In genomic region chr1:109112056-109112651, GRCh38 we compare ENCODE assay signal across 8 cellular contexts. TPM values are rescaled to one million over a fixed set of nuclear protein-coding genes. Genes with fewer than 3 reads are reported as not detected.
DNase-seq lines count a peak whose midpoint lies in the region; ATAC-seq, FAIRE-seq and TF ChIP-seq lines count a peak whose summit lies in the region.

No MANE protein-coding gene starts in this region.

- in situ Hi-C loops in GM12878 (cut with MboI), result no loop called here

- H3K27ac ChIP-seq in GM12878 (ENCODE audit: control insufficient read depth, insufficient read depth) (no peak overlapping the region), kidney (ENCODE audit: low read depth in 2 of 2, low read length in 2 of 2) (no peak overlapping the region), tibial nerve (peak overlapping the region in 2 of 4 donors; percentile 18 to 65)

- RAD21 ChIA-PET in GM12878 (lab: Charles Lee; ENCODE audit: unreplicated experiment), result interaction anchor here (0.8 to 2.6 kb wide), 9 partner anchors 12 to 286 kb away, joined by 3 to 11 read pairs (median 4); partner anchors contain the start of genes TAF13 and TMEM167B

- TF ChIP-seq CTCF in LNCaP clone FGC (IDR thresholded peaks at IDR 0.05; ENCODE audit: control insufficient read depth, extremely low read depth, insufficient read depth) (peak; percentile 58), GM12878 (IDR thresholded peaks at IDR 0.05 in 2 of 3, conservative IDR thresholded peaks at IDR 0.05 in 1 of 3; ENCODE audit: control insufficient read depth in 2 of 3, extremely low read depth in 1 of 3, insufficient read depth in 1 of 3, low read depth in 3 of 3, low read length in 3 of 3) (peak; percentile 44 to 67 (median 56); a peak in 5 of 6 replicates), kidney (IDR thresholded peaks at IDR 0.05; ENCODE audit: borderline replicate concordance, extremely low read depth, insufficient read depth) (peak; percentile 1), tibial nerve (IDR thresholded peaks at IDR 0.05) (no peak)

- no peak for TF ChIP-seq POLR2A in GM12891 (IDR thresholded peaks at IDR 0.05; ENCODE audit: low read depth, low read length)
- no peak for TF ChIP-seq POLR2A in GM12878 (IDR thresholded peaks at IDR 0.05; ENCODE audit: low read depth, low read length)
- no peak for TF ChIP-seq POLR2A in tibial nerve (IDR thresholded peaks at IDR 0.05)

- H3K4me1 ChIP-seq in GM12878 (ENCODE audit: control insufficient read depth, insufficient read depth, low read length) (peaks cover 15% of the 10 kb centered on the region), kidney (ENCODE audit: control insufficient read depth in 1 of 2, insufficient read depth in 1 of 2, low read depth in 1 of 2, low read length in 2 of 2) (peaks cover 6 to 13% of the 10 kb centered on the region in 2 donors), tibial nerve (peaks cover 0 to 27% (median 16%) of the 10 kb centered on the region in 4 donors)

- no peak overlapping the region for H3K9ac ChIP-seq in GM12878 (ENCODE audit: control insufficient read depth, insufficient read depth, low read length)
- no peak overlapping the region for H3K9ac ChIP-seq in kidney (ENCODE audit: low read length in 2 of 2)

- peak; percentile 52 for DNase-seq in Ammon's horn (ENCODE audit: low spot score)
- no peak for DNase-seq in GM12891 (ENCODE audit: insufficient read length, low spot score)
- no peak for DNase-seq in LNCaP clone FGC (ENCODE audit: low read depth)
- no peak for DNase-seq in GM12878 (ENCODE audit: low read depth, low spot score)
- DNase-seq in kidney, result no peak
- no peak for DNase-seq in tibial nerve (ENCODE audit: low spot score in 2 of 2)
- no peak for DNase-seq in effector CD4-positive, alpha-beta T cell

- H2AFZ ChIP-seq in GM12878 (ENCODE audit: control insufficient read depth, low read depth, low read length), result peak overlapping the region; percentile 83

- peak overlapping the region; percentile 86 for H3K4me2 ChIP-seq in GM12878 (ENCODE audit: control insufficient read depth, insufficient read depth)

- CTCF ChIA-PET in GM12878 (lab: Yijun Ruan, JAX), result interaction anchor here (0.6 to 8.3 kb wide), 32 partner anchors 10 to 421 kb away, joined by 3 to 57 read pairs (median 4); partner anchors contain the start of genes PRPF38B and TMEM167B

- TF ChIP-seq RAD21 in GM12878 (IDR thresholded peaks at IDR 0.05; ENCODE audit: insufficient read depth, low read depth, low read length), result peak; percentile 81

- intact Hi-C loops in GM12878 (cut with micrococcal nuclease; ENCODE audit: unreplicated experiment), result loop anchor here (1.0 to 10.0 kb wide), 9 partner anchors 12 to 284 kb away; partner anchors contain the start of genes CLCC1, SORT1 and WDR47
- intact Hi-C loops in kidney (cut with DNase I), result no loop called here

- no peak for FAIRE-seq in GM12891 (lab: Jason Lieb, UNC)
- peak; percentile 92 for FAIRE-seq in GM12878 (lab: Jason Lieb, UNC)
- FAIRE-seq in kidney (lab: Jason Lieb, UNC), result no peak

- TF ChIP-seq EP300 in GM12878 (IDR thresholded peaks at IDR 0.05; ENCODE audit: borderline replicate concordance in 1 of 2, control insufficient read depth in 1 of 2, low read depth in 2 of 2, low read length in 2 of 2) (no peak), tibial nerve (IDR thresholded peaks at IDR 0.05) (no peak)

- ATAC-seq in GM12878, result peak; percentile 72
- no peak for ATAC-seq in GM18520 (IDR thresholded peaks at IDR 0.05; ENCODE audit: unreplicated experiment)

- BruUV-seq in GM12878 (replicated peaks; lab: Mats Ljungman, UMichigan), result no TSS peak

- H3K27me3 ChIP-seq in GM12878 (replicated peaks in 1 of 2; ENCODE audit: control insufficient read depth in 2 of 2, insufficient read depth in 2 of 2, low read length in 1 of 2), result peaks cover 8 to 11% of the 10 kb centered on the region in 2 experiments
- peaks cover 0 to 23% of the 10 kb centered on the region in 2 donors for H3K27me3 ChIP-seq in tibial nerve

- WGBS in GM12878 (ENCODE audit: insufficient coverage, insufficient replicate concordance, low lambda C conversion rate, missing lambda C conversion rate), result 34% methylated on average over 10 of the region's 10 CpGs
- 30 to 31% methylated on average over 10 of the region's 10 CpGs for WGBS in tibial nerve, 2 donors

- SMC1A ChIA-PET in GM12878 (lab: Charles Lee; ENCODE audit: uncharacterized antibody, unreplicated experiment), result interaction anchor here (0.7 to 4.6 kb wide), 9 partner anchors 9 to 283 kb away, joined by 3 to 33 read pairs (median 4); partner anchors contain the start of gene WDR47

- no peaks in the 10 kb centered on the region for H4K20me1 ChIP-seq in GM12878 (ENCODE audit: control insufficient read depth, insufficient read depth)

- POLR2A ChIA-PET in GM12878 (lab: Charles Lee), result interaction anchor here (1.9 to 3.7 kb wide), 2 partner anchors 9 to 12 kb away, joined by 4 to 25 read pairs; no protein-coding TSS in a partner anchor

- H3K79me2 ChIP-seq in GM12878 (ENCODE audit: control insufficient read depth, insufficient read depth, low read length), result no peaks in the 10 kb centered on the region

- H3K36me3 ChIP-seq in GM12878 (ENCODE audit: control insufficient read depth in 2 of 2, insufficient read depth in 2 of 2, low read length in 1 of 2), result no peaks in the 10 kb centered on the region
- no peaks in the 10 kb centered on the region for H3K36me3 ChIP-seq in kidney (ENCODE audit: control insufficient read depth in 1 of 2, insufficient read depth in 2 of 2, low read length in 2 of 2)
- no peaks in the 10 kb centered on the region for H3K36me3 ChIP-seq in tibial nerve

- no peaks in the 10 kb centered on the region for H3K9me3 ChIP-seq in GM12878 (replicated peaks; ENCODE audit: control insufficient read depth, insufficient read depth, low read length)
- H3K9me3 ChIP-seq in kidney (ENCODE audit: control insufficient read depth in 1 of 2, low read length in 2 of 2), result no peaks in the 10 kb centered on the region
- H3K9me3 ChIP-seq in tibial nerve, result no peaks in the 10 kb centered on the region

- H3K4me3 ChIP-seq in LNCaP clone FGC (ENCODE audit: low read depth, low read length), result no peak overlapping the region
- H3K4me3 ChIP-seq in GM12878, result peak overlapping the region; percentile 45; the same call in 1 of the 2 replicates
- peak overlapping the region in 1 of 2 donors; percentile 32 for H3K4me3 ChIP-seq in kidney (ENCODE audit: low read length in 2 of 2)
- peak overlapping the region in 3 of 4 donors; percentile 2 to 52 (median 33) for H3K4me3 ChIP-seq in tibial nerve

RNA-seq across cellular contexts. Expression of gene ELAPOR1, which starts 1.8 kb away (rescaled TPM):
- 0.04 TPM for polyA plus RNA-seq in GM12891 (2012; ENCODE audit: low read depth, missing spikeins)
- 0.56 and 1.3 TPM in 2 replicates for total RNA-seq in GM12878 (2013; cell fraction: nucleolus; rRNA removed)
- total RNA-seq in GM12878 (2014; rRNA removed), result 0.05 TPM in 1 of 2 replicates, not detected in the other
- 0.05 and 0.18 TPM in 2 replicates for total RNA-seq in GM12878 (2014; rRNA removed; fragmentation: Illumina TruSeq; extraction: Trizol)
- total RNA-seq in GM12878 (2021), result 0.21 TPM in 1 of 2 replicates, not detected in the other
- not detected for polyA plus RNA-seq in GM12878 (2011; ENCODE audit: low read depth)
- 1.2 and 2.1 TPM in 2 replicates for polyA plus RNA-seq in GM12878 (2011; rRNA removed)
- 2.2 and 2.8 TPM in 2 replicates for polyA plus RNA-seq in GM12878 (2011; cell fraction: cytosol; rRNA removed)
- polyA plus RNA-seq in GM12878 (2011; cell fraction: nucleus; rRNA removed), result 4.0 and 5.8 TPM in 2 replicates
- 0.08 TPM in 1 of 2 replicates, not detected in the other for polyA plus RNA-seq in GM12878 (2012)
- 0.07 and 0.10 TPM in 2 replicates for polyA plus RNA-seq in GM12878 (2014; fragmentation: Illumina TruSeq; extraction: Trizol)
- under 1 TPM; 0.04 to 0.24 TPM for polyA plus RNA-seq in GM12878 (2014; fragmentation: Nextera tagmentation; extraction: Ambion mirVana)
- 0.05 and 0.06 TPM in 2 replicates for polyA plus RNA-seq in GM12878 (2014; rRNA removed)
- under 1 TPM in 1 of 2 experiments, not detected in 1; 0.47 TPM for polyA plus RNA-seq in GM12878 (2016; fragmentation: Nextera tagmentation; extraction: Ambion mirVana)
- 2.7 and 3.7 TPM in 2 replicates for polyA minus RNA-seq in GM12878 (2011; rRNA and poly(A)+ RNA removed)
- polyA minus RNA-seq in GM12878 (2011; cell fraction: cytosol; rRNA and poly(A)+ RNA removed), result 1.0 and 1.7 TPM in 2 replicates
- 1.1 and 1.3 TPM in 2 replicates for polyA minus RNA-seq in GM12878 (2011; cell fraction: nucleus; rRNA and poly(A)+ RNA removed)
- total RNA-seq in kidney, result 1.3 TPM
- 0.28 TPM for polyA plus RNA-seq in kidney (ENCODE audit: insufficient read depth, low read depth, low replicate concordance)
- total RNA-seq in tibial nerve, result under 1 TPM; 0.20 to 0.90 (median 0.32) TPM

RNA-seq across cellular contexts. Expression of gene TMEM167B, which starts 21.6 kb away (rescaled TPM):
- 19.4 TPM for polyA plus RNA-seq in GM12891 (2012; ENCODE audit: low read depth, missing spikeins)
- 13.5 and 15.1 TPM in 2 replicates for total RNA-seq in GM12878 (2013; cell fraction: nucleolus; rRNA removed)
- 20.6 and 23.7 TPM in 2 replicates for total RNA-seq in GM12878 (2014; rRNA removed)
- total RNA-seq in GM12878 (2014; rRNA removed; fragmentation: Illumina TruSeq; extraction: Trizol), result 21.8 and 22.5 TPM in 2 replicates
- 26.1 and 27.1 TPM in 2 replicates for total RNA-seq in GM12878 (2021)
- 20.2 TPM for polyA plus RNA-seq in GM12878 (2011; ENCODE audit: low read depth)
- 20.9 and 21.6 TPM in 2 replicates for polyA plus RNA-seq in GM12878 (2011; rRNA removed)
- polyA plus RNA-seq in GM12878 (2011; cell fraction: cytosol; rRNA removed), result 13.0 and 14.3 TPM in 2 replicates
- polyA plus RNA-seq in GM12878 (2011; cell fraction: nucleus; rRNA removed), result 8.7 and 10.9 TPM in 2 replicates
- polyA plus RNA-seq in GM12878 (2012), result 26.1 and 28.5 TPM in 2 replicates
- 24.5 and 26.9 TPM in 2 replicates for polyA plus RNA-seq in GM12878 (2014; fragmentation: Illumina TruSeq; extraction: Trizol)
- polyA plus RNA-seq in GM12878 (2014; fragmentation: Nextera tagmentation; extraction: Ambion mirVana), result 10 to 100 TPM; 15.6 to 24.8 TPM
- 17.0 and 17.6 TPM in 2 replicates for polyA plus RNA-seq in GM12878 (2014; rRNA removed)
- 10 to 100 TPM; 17.2 to 17.7 TPM for polyA plus RNA-seq in GM12878 (2016; fragmentation: Nextera tagmentation; extraction: Ambion mirVana)
- polyA minus RNA-seq in GM12878 (2011; rRNA and poly(A)+ RNA removed), result 10.5 and 10.6 TPM in 2 replicates
- polyA minus RNA-seq in GM12878 (2011; cell fraction: cytosol; rRNA and poly(A)+ RNA removed), result 6.4 and 6.9 TPM in 2 replicates
- polyA minus RNA-seq in GM12878 (2011; cell fraction: nucleus; rRNA and poly(A)+ RNA removed), result 4.8 and 5.5 TPM in 2 replicates
- total RNA-seq in kidney, result 39.4 TPM
- 24.7 TPM for polyA plus RNA-seq in kidney (ENCODE audit: insufficient read depth, low read depth, low replicate concordance)
- 10 to 100 TPM; 13.5 to 28.2 (median 19.5) TPM for total RNA-seq in tibial nerve

RNA-seq across cellular contexts. Expression of gene TAF13, which starts 36.4 kb away (rescaled TPM):
- polyA plus RNA-seq in GM12891 (2012; ENCODE audit: low read depth, missing spikeins), result 23.0 TPM
- 4.6 and 5.3 TPM in 2 replicates for total RNA-seq in GM12878 (2013; cell fraction: nucleolus; rRNA removed)
- total RNA-seq in GM12878 (2014; rRNA removed) (15.5 and 18.2 TPM in 2 replicates), GM12878 (2014; rRNA removed; fragmentation: Illumina TruSeq; extraction: Trizol) (29.7 and 30.4 TPM in 2 replicates), GM12878 (2021) (16.2 and 17.5 TPM in 2 replicates), kidney (39.8 TPM), tibial nerve (10 to 100 TPM; 11.4 to 30.8 (median 25.9) TPM)
- polyA plus RNA-seq in GM12878 (2011; ENCODE audit: low read depth), result 18.5 TPM
- polyA plus RNA-seq in GM12878 (2011; rRNA removed) (26.3 and 43.2 TPM in 2 replicates), GM12878 (2014; fragmentation: Illumina TruSeq; extraction: Trizol) (30.6 and 42.8 TPM in 2 replicates), GM12878 (2014; fragmentation: Nextera tagmentation; extraction: Ambion mirVana) (10 to 100 TPM in 1 of 2 experiments, 1 to 10 TPM in 1; 8.1 to 14.9 TPM), GM12878 (2014; rRNA removed) (13.8 and 18.6 TPM in 2 replicates), GM12878 (2016; fragmentation: Nextera tagmentation; extraction: Ambion mirVana) (10 to 100 TPM; 17.3 to 19.8 TPM), kidney (ENCODE audit: insufficient read depth, low read depth, low replicate concordance) (35.4 TPM)
- 4.2 and 4.4 TPM in 2 replicates for polyA plus RNA-seq in GM12878 (2011; cell fraction: cytosol; rRNA removed)
- 1.4 and 3.1 TPM in 2 replicates for polyA plus RNA-seq in GM12878 (2011; cell fraction: nucleus; rRNA removed)
- 18.2 and 34.8 TPM in 2 replicates for polyA plus RNA-seq in GM12878 (2012)
- polyA minus RNA-seq in GM12878 (2011; rRNA and poly(A)+ RNA removed), result 5.9 and 12.3 TPM in 2 replicates
- polyA minus RNA-seq in GM12878 (2011; cell fraction: cytosol; rRNA and poly(A)+ RNA removed), result 6.3 and 12.3 TPM in 2 replicates
- polyA minus RNA-seq in GM12878 (2011; cell fraction: nucleus; rRNA and poly(A)+ RNA removed), result 1.7 and 1.8 TPM in 2 replicates

Comparison
In these comparisons a context has a peak if more than half of its experiments do, and no peak if none do; other contexts are left out.
1. CTCF ChIP-seq: peak in LNCaP clone FGC (single experiment), GM12878 (3 of 3) and kidney (single experiment); none in tibial nerve (0 of 5).